21 cellular contexts compared by ENCODE assay signal in the genomic region with DNA sequence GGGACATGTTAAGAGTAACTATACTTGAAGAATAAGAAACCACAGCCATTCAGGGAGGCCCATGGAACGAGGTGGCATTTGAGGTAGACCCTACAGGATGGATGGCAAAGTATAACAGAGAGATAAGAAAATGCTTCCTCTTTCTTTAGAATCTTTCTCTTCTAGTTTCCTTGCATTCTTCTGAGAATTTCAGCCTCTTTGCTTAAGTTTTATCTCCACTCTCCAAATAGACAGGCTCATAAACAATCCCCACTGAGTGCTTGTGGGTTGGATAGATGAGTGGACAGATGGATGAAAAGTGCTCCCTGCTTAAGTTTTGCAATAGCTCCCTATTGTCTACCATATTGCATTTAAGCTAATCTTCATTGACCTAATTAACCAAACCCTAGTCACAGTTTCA.
"Had no signal": no experiment of that assay in that cellular context is flagged by ENCODE, and none has a peak within 500 bp of the region (broad histone marks: within the 10 kb centered on the region; RNA-seq: fewer than 3 reads in every experiment).

No MANE protein-coding gene starts in this region.

- DNase-seq: activated CD4-positive, alpha-beta memory T cell treated with anti-CD3 and anti-CD28 coated beads for 36 hours; activated CD4-positive, alpha-beta T cell treated with anti-CD3 and anti-CD28 coated beads for 4 hours; activated CD8-positive, alpha-beta memory T cell treated with anti-CD3 and anti-CD28 coated beads, Interleukin-2, amount 10 ng/mL, durations not matched to agents 7 days and 5 days; body of pancreas; central memory CD4-positive, alpha-beta T cell; colonic mucosa; endodermal cell; foreskin keratinocyte; glutamatergic neuron; kidney glomerular epithelial cell; left ventricle myocardium inferior; mammary epithelial cell; midbrain; nephron progenitor cell; nucleus accumbens; stimulated activated CD4-positive, alpha-beta T cell treated with anti-CD3 and anti-CD28 coated beads, Interleukin-4, amount 100 ng/mL, for 1 hour; upper lobe of left lung had no signal

- H3K9me3 ChIP-seq: body of pancreas, colonic mucosa had no signal

- H3K27ac ChIP-seq: body of pancreas, colonic mucosa, foreskin keratinocyte, left ventricle myocardium inferior, thoracic aorta, upper lobe of left lung had no signal

- H3K4me2 ChIP-seq: smooth muscle cell had no signal

- ATAC-seq: activated CD8-positive, alpha-beta memory T cell treated with anti-CD3 and anti-CD28 coated beads, Interleukin-2, amount 10 ng/mL, durations not matched to agents 7 days and 5 days; body of pancreas; foreskin keratinocyte; sciatic nerve; stimulated activated effector memory CD8-positive, alpha-beta T cell treated with anti-CD3 and anti-CD28 coated beads, Interleukin-12 subunit alpha, Interleukin-12 subunit beta, amount 100 ng/mL, for 72 hours had no signal

- H3K4me1 ChIP-seq: body of pancreas, colonic mucosa, foreskin keratinocyte, left ventricle myocardium inferior, upper lobe of left lung had no signal

- H3K27me3 ChIP-seq: body of pancreas, colonic mucosa, upper lobe of left lung had no signal

- H3K4me3 ChIP-seq: body of pancreas, colonic mucosa, left ventricle myocardium inferior, smooth muscle cell, thoracic aorta, upper lobe of left lung had no signal

- H3K36me3 ChIP-seq: colonic mucosa, left ventricle myocardium inferior, thoracic aorta, upper lobe of left lung had no signal
